Comparison of ENCODE assay signal across 28 cellular contexts in the genomic region with DNA sequence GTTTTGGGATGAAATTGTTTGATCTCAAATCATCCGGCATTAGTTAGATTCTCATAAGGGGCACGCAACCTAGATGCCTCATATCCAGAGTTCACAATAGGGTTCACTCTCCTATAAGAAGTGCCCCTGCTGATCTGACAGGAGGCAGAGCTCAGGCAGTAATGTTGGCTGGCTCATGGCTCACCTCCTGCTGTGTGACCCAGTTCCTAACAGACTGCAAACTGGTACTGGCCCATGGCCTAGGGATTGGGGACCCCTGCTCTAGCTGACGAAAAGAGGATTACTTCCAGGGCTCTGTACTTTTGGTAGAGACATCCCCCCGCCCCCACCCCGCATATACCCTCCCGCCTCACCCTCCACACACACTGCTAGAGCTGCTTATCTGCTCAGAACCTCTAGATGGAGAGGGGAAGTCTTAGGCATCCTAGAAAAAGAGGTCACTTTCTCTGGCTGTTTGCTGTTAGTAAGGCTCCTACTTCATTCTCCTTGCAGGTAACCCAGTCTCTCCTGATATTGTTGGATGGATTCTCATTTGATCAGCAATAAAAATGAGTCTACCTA.
"Had no signal": no experiment of that assay in that cellular context is flagged by ENCODE, and none has a peak within 500 bp of the region (broad histone marks: within the 10 kb centered on the region; RNA-seq: fewer than 3 reads in every experiment).

No MANE protein-coding gene starts in this region.

- H3K4me1 Mint-ChIP-seq: activated CD4-positive, alpha-beta memory T cell treated with anti-CD3 and anti-CD28 coated beads, Interleukin-2, amount 10 ng/mL, durations not matched to agents 7 days and 5 days; activated CD4-positive, alpha-beta T cell treated with anti-CD3 and anti-CD28 coated beads, Interleukin-2, amount 10 ng/mL, durations not matched to agents 7 days and 5 days; activated T-helper 17 cell treated with anti-CD3 and anti-CD28 coated beads, Interleukin-2, amount 50 U/mL, for 72 hours; central memory CD8-positive, alpha-beta T cell; T-helper 17 cell had no signal

- H3K9me3 Mint-ChIP-seq: activated T-cell treated with anti-CD3 and anti-CD28 coated beads, Interleukin-2, amount 50 U/mL, for 4 hours; dendritic cell treated with granulocyte-macrophage colony-stimulating factor and Interleukin-4, amounts not matched to agents 40 ng/mL and 50 ng/mL, for 4 days had no signal

- H3K36me3 Mint-ChIP-seq: activated naive CD8-positive, alpha-beta T cell had no signal

- DNase-seq: activated CD4-positive, alpha-beta memory T cell treated with anti-CD3 and anti-CD28 coated beads, Interleukin-2, amount 10 ng/mL, durations not matched to agents 7 days and 5 days; activated CD4-positive, alpha-beta T cell treated with anti-CD3 and anti-CD28 coated beads for 1 hour; activated CD4-positive, alpha-beta T cell treated with anti-CD3 and anti-CD28 coated beads for 4 hours; activated CD4-positive, alpha-beta T cell treated with anti-CD3 and anti-CD28 coated beads, Interleukin-2, amount 10 ng/mL, durations not matched to agents 7 days and 5 days; activated CD4-positive, alpha-beta T cell treated with anti-CD3 and anti-CD28 coated beads, Interleukin-2, amount 50 U/mL, for 4 hours; activated CD8-positive, alpha-beta memory T cell treated with anti-CD3 and anti-CD28 coated beads, Interleukin-2, amount 50 U/mL, for 48 hours; activated effector memory CD4-positive, alpha-beta T cell treated with Interleukin-2 at 50 U/mL for 16 hours; activated gamma-delta T cell treated with Interleukin-2 at 50 U/mL for 16 hours; activated naive CD4-positive, alpha-beta T cell treated with anti-CD3 and anti-CD28 coated beads, Interleukin-2, amount 50 U/mL, for 16 hours; activated naive CD4-positive, alpha-beta T cell treated with Interleukin-2 at 50 U/mL for 16 hours; activated T-cell treated with anti-CD3 and anti-CD28 coated beads, Interleukin-2, amount 50 U/mL, for 4 hours; amniotic stem cell; anterior cingulate cortex; brain microvascular endothelial cell; effector memory CD4-positive, alpha-beta T cell; erythroblast; foreskin keratinocyte; gastrocnemius medialis; glutamatergic neuron; heart left ventricle; T-helper 1 cell; T-helper 17 cell; T1000 had no signal

- H3K27me3 Mint-ChIP-seq: activated CD4-positive, alpha-beta memory T cell treated with anti-CD3 and anti-CD28 coated beads, Interleukin-2, amount 10 ng/mL, durations not matched to agents 7 days and 5 days; activated CD4-positive, alpha-beta T cell treated with anti-CD3 and anti-CD28 coated beads, Interleukin-2, amount 10 ng/mL, durations not matched to agents 7 days and 5 days; activated naive CD8-positive, alpha-beta T cell; activated T-helper 17 cell treated with anti-CD3 and anti-CD28 coated beads, Interleukin-2, amount 50 U/mL, for 72 hours; central memory CD8-positive, alpha-beta T cell; dendritic cell treated with granulocyte-macrophage colony-stimulating factor and Interleukin-4, amounts not matched to agents 40 ng/mL and 50 ng/mL, for 4 days; T-helper 17 cell had no signal

- H3K27ac Mint-ChIP-seq: activated CD4-positive, alpha-beta memory T cell treated with anti-CD3 and anti-CD28 coated beads, Interleukin-2, amount 10 ng/mL, durations not matched to agents 7 days and 5 days; activated CD4-positive, alpha-beta T cell treated with anti-CD3 and anti-CD28 coated beads, Interleukin-2, amount 10 ng/mL, durations not matched to agents 7 days and 5 days; activated naive CD8-positive, alpha-beta T cell; activated T-helper 17 cell treated with anti-CD3 and anti-CD28 coated beads, Interleukin-2, amount 50 U/mL, for 72 hours; dendritic cell treated with granulocyte-macrophage colony-stimulating factor and Interleukin-4, amounts not matched to agents 40 ng/mL and 50 ng/mL, for 4 days; T-helper 17 cell; T-helper 2 cell treated with Interferon-gamma antibody and Interleukin-4, amounts not matched to agents 5 μg/mL and 100 μg/mL, for 36 hours had no signal

- H3K4me3 Mint-ChIP-seq: activated CD4-positive, alpha-beta memory T cell treated with anti-CD3 and anti-CD28 coated beads, Interleukin-2, amount 10 ng/mL, durations not matched to agents 7 days and 5 days; activated CD4-positive, alpha-beta T cell treated with anti-CD3 and anti-CD28 coated beads, Interleukin-2, amount 10 ng/mL, durations not matched to agents 7 days and 5 days; activated naive CD8-positive, alpha-beta T cell; activated T-cell treated with anti-CD3 and anti-CD28 coated beads, Interleukin-2, amount 50 U/mL, for 4 hours; activated T-helper 17 cell treated with anti-CD3 and anti-CD28 coated beads, Interleukin-2, amount 50 U/mL, for 72 hours; central memory CD8-positive, alpha-beta T cell; dendritic cell treated with granulocyte-macrophage colony-stimulating factor and Interleukin-4, amounts not matched to agents 40 ng/mL and 50 ng/mL, for 4 days; T-helper 17 cell; T-helper 2 cell treated with Interferon-gamma antibody and Interleukin-4, amounts not matched to agents 5 μg/mL and 100 μg/mL, for 36 hours had no signal

- ATAC-seq: activated T-cell treated with anti-CD3 and anti-CD28 coated beads, Interleukin-2, amount 50 U/mL, for 4 hours; activated T-helper 17 cell treated with anti-CD3 and anti-CD28 coated beads, Interleukin-2, amount 50 U/mL, for 72 hours; foreskin keratinocyte; gastrocnemius medialis; heart left ventricle; T-helper 17 cell had no signal
